ENCODE assay signal across 8 cellular contexts in the genomic region with DNA sequence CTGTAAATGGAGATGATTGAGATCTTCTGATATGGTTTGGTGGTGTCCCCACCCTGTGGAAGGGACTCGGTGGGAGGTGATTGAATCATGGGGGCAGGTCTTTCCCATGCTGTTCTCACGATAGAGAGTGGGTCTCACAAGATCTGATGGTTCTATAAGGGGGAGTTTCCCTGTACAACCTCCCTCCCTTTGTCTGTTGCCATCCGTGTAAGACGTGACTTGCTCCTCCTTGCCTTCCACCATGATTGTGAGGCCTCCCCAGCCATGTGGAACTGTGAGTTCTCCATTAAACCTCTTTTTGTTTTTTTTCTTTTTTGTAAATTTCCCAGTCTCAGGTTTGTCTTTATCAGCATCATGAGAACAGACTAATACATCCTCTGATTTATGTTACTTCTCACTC. TPM values are rescaled to one million over a fixed set of nuclear protein-coding genes. Genes with fewer than 3 reads are reported as not detected.
"Had no signal": no experiment of that assay in that cellular context is flagged by ENCODE, and none has a peak within 500 bp of the region (broad histone marks: within the 10 kb centered on the region; RNA-seq: fewer than 3 reads in every experiment).

No MANE protein-coding gene starts in this region.

RNA-seq across cellular contexts. Expression of gene PAGE5, which starts 55.1 kb away (rescaled TPM):
- total RNA-seq: OCI-LY7, PC-3, PC-9, Peyer's patch, Right ventricle myocardium inferior, Right ventricle myocardium superior, SJCRH30, SJSA1 had no signal
